ENCODE assay signal across 1 cellular context in genomic region chr6:163820745-163821456, GRCh38.
TF ChIP-seq lines count a peak whose summit lies in the region.

No MANE protein-coding gene starts in this region.

TF ChIP-seq in K562, 482 proteins besides CTCF, POLR2A, EP300 and RAD21 (continued from another document):
- 0 out of 2 replicates have a peak, but pooled peaks have one; percentile 41 for TF ChIP-seq PKNOX1 (IDR thresholded peaks at IDR 0.05)
- no peak for TF ChIP-seq MAFF (IDR thresholded peaks at IDR 0.05; ENCODE audit: low read length)
- no peak for TF ChIP-seq PBX2 (CRISPR knock-in tag; IDR thresholded peaks at IDR 0.05; ENCODE audit: low read depth)
- 0 out of 2 replicates have a peak, but pooled peaks have one; percentile 29 for TF ChIP-seq PBX2 (tag; conservative IDR thresholded peaks at IDR 0.05; ENCODE audit: low read depth)
- TF ChIP-seq MXI1 (IDR thresholded peaks at IDR 0.05; ENCODE audit: low read depth, low read length), result no peak
- TF ChIP-seq MEF2A (IDR thresholded peaks at IDR 0.05; ENCODE audit: control insufficient read depth, low read depth, low read length), result no peak
- peak; percentile 75 for TF ChIP-seq MEIS2 (IDR thresholded peaks at IDR 0.05; ENCODE audit: partially characterized antibody)
- no peak for TF ChIP-seq TAF15 (IDR thresholded peaks at IDR 0.05; ENCODE audit: low read depth, low read length)
